ENCODE assay signal across 9 cellular contexts in the genomic region with DNA sequence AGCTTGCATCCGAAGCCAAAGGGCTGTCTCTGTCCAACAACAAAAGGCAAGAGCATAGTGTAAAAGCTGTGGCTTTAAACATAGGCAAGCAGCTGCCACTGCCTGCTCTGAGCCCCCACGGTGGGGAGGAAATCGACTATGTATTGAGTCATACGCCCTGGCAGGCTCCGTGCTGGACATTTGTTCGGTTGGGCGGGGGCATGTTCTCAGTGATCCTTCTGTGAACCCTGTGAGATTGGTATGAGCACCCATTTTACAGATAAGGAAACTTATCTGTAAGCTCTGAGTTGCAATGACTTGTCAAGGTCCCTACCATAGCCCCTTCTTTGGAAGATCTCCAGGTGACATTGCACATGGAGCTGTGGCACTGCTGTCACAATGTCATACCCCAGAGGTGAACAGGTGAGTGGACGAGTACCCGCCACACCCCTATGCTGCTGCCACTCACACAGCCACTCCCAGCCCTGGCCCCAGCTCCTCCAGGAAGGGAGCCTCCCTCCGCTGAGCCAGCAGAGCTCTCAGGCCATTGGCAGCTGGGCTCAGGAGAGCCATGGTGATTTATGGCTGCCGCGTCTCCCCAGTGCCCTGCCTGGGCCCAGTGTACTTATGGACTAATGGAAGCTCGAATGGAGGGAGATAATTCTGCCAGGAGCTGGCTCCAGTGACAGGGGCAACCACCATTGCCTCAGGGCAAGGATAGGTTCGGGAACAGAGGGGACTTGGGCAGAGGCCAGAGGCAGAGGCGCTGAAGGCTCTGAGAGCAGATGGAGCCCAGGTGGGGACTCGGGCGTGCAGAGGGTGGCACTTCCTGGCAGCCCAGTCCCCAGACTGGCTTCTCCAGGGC. TPM values are rescaled to one million over a fixed set of nuclear protein-coding genes. Genes with fewer than 3 reads are reported as not detected.
A peak's percentile ranks its signal among the peaks of the same experiment; 100 is the strongest.
DNase-seq lines count a peak whose midpoint lies in the region; ATAC-seq and TF ChIP-seq lines count a peak whose summit lies in the region.
"Had no signal": no experiment of that assay in that cellular context is flagged by ENCODE, and none has a peak within 500 bp of the region (broad histone marks: within the 10 kb centered on the region; RNA-seq: fewer than 3 reads in every experiment).

No MANE protein-coding gene starts in this region.

- DNase-seq in NCI-H187 (lab: John Stamatoyannopoulos, UW) (peak; percentile 20 to 61), NCI-H187 treated with DMSO at 0.1 percent for 48 hours (lab: John Stamatoyannopoulos, UW) (no peak), SJCRH30 (peak; percentile 67 to 73), left cardiac atrium (peak; percentile 71), upper lobe of right lung (no peak), medulla oblongata (ENCODE audit: extremely low spot score) (no peak), KBM-7 (no peak)
- DNase-seq: activated CD8-positive, alpha-beta memory T cell treated with anti-CD3 and anti-CD28 coated beads, Interleukin-2, amount 50 U/mL, for 4 hours had no signal

- peak overlapping the region; percentile 53 for H3K27ac ChIP-seq in SJCRH30
- no peak overlapping the region for H3K27ac ChIP-seq in upper lobe of right lung

- H3K9me3 ChIP-seq in SJCRH30 (replicated peaks) (no peaks in the 10 kb centered on the region), upper lobe of right lung (no peaks in the 10 kb centered on the region)

- TF ChIP-seq CTCF in upper lobe of right lung (IDR thresholded peaks at IDR 0.05), result no peak

- H3K4me1 ChIP-seq in SJCRH30 (peaks cover 25% of the 10 kb centered on the region), upper lobe of right lung (peaks cover 33% of the 10 kb centered on the region)

- H3K27me3 ChIP-seq in SJCRH30 (no peaks in the 10 kb centered on the region), upper lobe of right lung (no peaks in the 10 kb centered on the region)

- H3K4me3 ChIP-seq in SJCRH30 (no peak overlapping the region), upper lobe of right lung (no peak overlapping the region)

- no peaks in the 10 kb centered on the region for H3K36me3 ChIP-seq in SJCRH30
- no peaks in the 10 kb centered on the region for H3K36me3 ChIP-seq in upper lobe of right lung

- in situ Hi-C loops in KBM-7 (cut with MboI; ENCODE audit: low pct_unique_long_range_greater_than_20kb, low sequenced_read_pairs), result no loop called here

- intact Hi-C loops in left cardiac atrium (cut with DNase I), result no loop called here
- intact Hi-C loops in upper lobe of right lung (cut with DNase I), result no loop called here

- ATAC-seq in left cardiac atrium (peak; percentile 56 to 65), upper lobe of right lung (peak; percentile 54), GM18520 (IDR thresholded peaks at IDR 0.05; ENCODE audit: unreplicated experiment) (no peak)

RNA-seq across cellular contexts. Expression of a gene that starts 43.7 kb away (rescaled TPM):
- total RNA-seq in SJCRH30 (2014; rRNA removed; shearing (Covaris generic)), result 3.4 and 3.6 TPM in 2 replicates
- total RNA-seq in left cardiac atrium (10 to 100 TPM; 12.4 to 17.7 TPM), upper lobe of right lung (16.0 TPM)

Comparison
In these comparisons a context has a peak if more than half of its experiments do, and no peak if none do; other contexts are left out.
1. DNase-seq: peak in NCI-H187 (2 of 2), SJCRH30 (2 of 2) and left cardiac atrium (single experiment); none in NCI-H187 treated with DMSO at 0.1 percent for 48 hours (single experiment), upper lobe of right lung (single experiment), medulla oblongata (single experiment) and KBM-7 (single experiment).